8 cellular contexts compared by ENCODE assay signal in the genomic region with DNA sequence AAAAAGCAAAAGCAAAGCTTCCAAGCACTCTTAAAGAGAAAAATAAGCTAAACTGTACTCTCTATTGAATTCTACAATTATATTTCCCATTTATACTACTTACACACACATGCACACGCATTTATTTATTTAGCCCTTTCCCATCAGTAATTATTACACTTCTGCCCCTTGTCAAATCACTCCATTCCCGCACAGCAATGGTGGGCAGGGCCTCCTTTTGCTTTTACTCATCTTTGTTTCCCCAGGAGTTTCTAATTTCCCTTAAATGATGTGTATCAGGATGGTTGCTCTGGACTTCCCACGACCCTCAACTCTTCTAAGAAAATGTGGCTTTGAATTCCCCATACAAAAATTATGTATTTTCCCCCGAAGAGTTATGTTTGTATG. TPM values are rescaled to one million over a fixed set of nuclear protein-coding genes. Genes with fewer than 3 reads are reported as not detected.
DNase-seq lines count a peak whose midpoint lies in the region; ATAC-seq and TF ChIP-seq lines count a peak whose summit lies in the region.

No MANE protein-coding gene starts in this region.

- H3K36me3 Mint-ChIP-seq in MCF 10A (ENCODE audit: insufficient read depth, unreplicated experiment): no peaks in the 10 kb centered on the region

- peak overlapping the region; percentile 73 for H3K4me3 Mint-ChIP-seq in MCF 10A (ENCODE audit: unreplicated experiment)

- intact Hi-C loops in A673 (cut with micrococcal nuclease; ENCODE audit: unreplicated experiment): loop anchor here (5.0 to 10.0 kb wide), 2 partner anchors 262 to 335 kb away; no protein-coding TSS in a partner anchor
- intact Hi-C loops in MCF 10A (cut with micrococcal nuclease): loop anchor here (1.0 to 10.0 kb wide), 8 partner anchors 22 to 337 kb away; a partner anchor contains a TSS

- no peaks in the 10 kb centered on the region for H3K27me3 Mint-ChIP-seq in MCF 10A (ENCODE audit: insufficient read depth, unreplicated experiment)

- H3K27ac ChIP-seq in A673 (ENCODE audit: low read depth, low read length, poor library complexity, severe bottlenecking): peak overlapping the region; percentile 55

- TF ChIP-seq CTCF in A673 (conservative IDR thresholded peaks at IDR 0.05; ENCODE audit: low read depth, low read length) (no peak), MCF 10A (IDR thresholded peaks at IDR 0.05; ENCODE audit: unreplicated experiment) (no peak)

- H3K36me3 ChIP-seq in A673 (ENCODE audit: insufficient read depth, low read length, poor library complexity, severe bottlenecking) (no peaks in the 10 kb centered on the region), mucosa of stomach (ENCODE audit: control insufficient read depth, insufficient read depth, low read length) (no peaks in the 10 kb centered on the region)

- H3K4me1 Mint-ChIP-seq in MCF 10A (ENCODE audit: insufficient read depth, unreplicated experiment): peaks cover 26% of the 10 kb centered on the region

- H3K4me3 ChIP-seq in A673 (ENCODE audit: low read depth, low read length, poor library complexity, severe bottlenecking) (peak overlapping the region; percentile 42), mucosa of stomach (ENCODE audit: low read length) (no peak overlapping the region)

- peak overlapping the region; percentile 89 for H3K9ac ChIP-seq in mucosa of stomach (ENCODE audit: low read length)

- ATAC-seq in HG02588 (IDR thresholded peaks at IDR 0.05; ENCODE audit: unreplicated experiment): peak; percentile 7
- no peak for ATAC-seq in GM21737 (IDR thresholded peaks at IDR 0.05; ENCODE audit: unreplicated experiment)

- BruUV-seq in A673 (replicated peaks; lab: Mats Ljungman, UMichigan) (no TSS peak), MCF 10A (replicated peaks; lab: Mats Ljungman, UMichigan) (no TSS peak)

- H3K27me3 ChIP-seq in A673 (replicated peaks; ENCODE audit: insufficient read depth, low read depth, low read length, poor library complexity) (no peaks in the 10 kb centered on the region), mucosa of stomach (ENCODE audit: control insufficient read depth, insufficient read depth, low read length) (no peaks in the 10 kb centered on the region)

- POLR2A ChIA-PET in A673 (lab: Charles Lee; ENCODE audit: low non-redundant PET): no interaction called here
- POLR2A ChIA-PET in MCF 10A (lab: Yijun Ruan, JAX): interaction anchor here (0.6 to 4.0 kb wide), 13 partner anchors 10 to 252 kb away, joined by 3 to 68 read pairs (median 5); a partner anchor contains a TSS

- no peak for DNase-seq in A673 (ENCODE audit: low spot score)
- no peak for DNase-seq in MCF 10A (ENCODE audit: unreplicated experiment)
- no peak for DNase-seq in central memory CD4-positive, alpha-beta T cell
- no peak for DNase-seq in NCI-H2171 (lab: John Stamatoyannopoulos, UW)
- no peak for DNase-seq in T-helper 9 cell

- H3K27ac Mint-ChIP-seq in MCF 10A (ENCODE audit: low read depth, unreplicated experiment): peak overlapping the region; percentile 91

- H3K9me3 Mint-ChIP-seq in MCF 10A (ENCODE audit: unreplicated experiment): no peaks in the 10 kb centered on the region

- H3K4me1 ChIP-seq in A673 (ENCODE audit: insufficient read depth, low read length, poor library complexity, severe bottlenecking) (peaks cover 9% of the 10 kb centered on the region), mucosa of stomach (ENCODE audit: control insufficient read depth, insufficient read depth, low read length) (peaks cover 5% of the 10 kb centered on the region)

- no peaks in the 10 kb centered on the region for H3K9me3 ChIP-seq in A673 (ENCODE audit: low read depth, low read length, poor library complexity, severe bottlenecking)
- H3K9me3 ChIP-seq in mucosa of stomach (ENCODE audit: control insufficient read depth, low read length): no peaks in the 10 kb centered on the region

- CTCF ChIA-PET in A673 (lab: Charles Lee) (no interaction called here), MCF 10A (lab: Yijun Ruan, JAX) (interaction anchor here (0.6 to 1.8 kb wide), 6 partner anchors 19 to 450 kb away, joined by 3 to 7 read pairs (median 3); a partner anchor contains a TSS)

RNA-seq across cellular contexts. Expression of a gene that starts 19.9 kb away (rescaled TPM):
- total RNA-seq in A673 (2021) (0.13 and 0.21 TPM in 2 replicates), MCF 10A (2022) (0.15 TPM in 1 of 2 replicates, not detected in the other)

RNA-seq across cellular contexts. Expression of a gene that starts 20.1 kb away (rescaled TPM):
- 69.7 and 72.6 TPM in 2 replicates for total RNA-seq in A673 (2021)
- 46.6 and 52.0 TPM in 2 replicates for total RNA-seq in MCF 10A (2022)

RNA-seq across cellular contexts. Expression of a gene that starts 35.2 kb away (rescaled TPM):
- total RNA-seq in A673 (2021): 0.33 and 0.58 TPM in 2 replicates
- total RNA-seq in MCF 10A (2022): 0.20 and 0.47 TPM in 2 replicates
